Comparison of ENCODE assay signal across 30 cellular contexts in genomic region chr4:76253511-76253910, GRCh38. TPM values are rescaled to one million over a fixed set of nuclear protein-coding genes. Genes with fewer than 3 reads are reported as not detected.
"Had no signal": no experiment of that assay in that cellular context is flagged by ENCODE, and none has a peak within 500 bp of the region (broad histone marks: within the 10 kb centered on the region; RNA-seq: fewer than 3 reads in every experiment).

No MANE protein-coding gene starts in this region.

- H3K36me3 ChIP-seq: ascending aorta, cardiac muscle cell had no signal

- H3K4me1 ChIP-seq: ascending aorta had no signal

- H3K9me3 ChIP-seq: ascending aorta had no signal

- H3K27ac ChIP-seq: ascending aorta, cardiac muscle cell, VCaP had no signal

- H3K27me3 ChIP-seq: ascending aorta had no signal

- ATAC-seq: activated CD8-positive, alpha-beta memory T cell treated with anti-CD3 and anti-CD28 coated beads, Interleukin-2, amount 10 ng/mL, durations not matched to agents 7 days and 5 days; activated CD8-positive, alpha-beta T cell treated with anti-CD3 and anti-CD28 coated beads, Interleukin-2, amount 10 ng/mL, durations not matched to agents 7 days and 5 days; activated naive CD8-positive, alpha-beta T cell treated with anti-CD3 and anti-CD28 coated beads, Interleukin-2, amount 50 U/mL, for 24 hours had no signal

- H3K4me3 ChIP-seq: ascending aorta, cardiac muscle cell had no signal

- DNase-seq: activated B cell treated with CpG ODN at 0.5 μM for 24 hours; activated CD4-positive, alpha-beta memory T cell treated with anti-CD3 and anti-CD28 coated beads, Interleukin-2, amount 10 ng/mL, durations not matched to agents 7 days and 5 days; activated CD4-positive, alpha-beta T cell treated with anti-CD3 and anti-CD28 coated beads for 4 hours; activated CD4-positive, alpha-beta T cell treated with anti-CD3 and anti-CD28 coated beads, Interleukin-2, amount 10 ng/mL, durations not matched to agents 24 days and 14 days; activated CD4-positive, alpha-beta T cell treated with anti-CD3 and anti-CD28 coated beads, Interleukin-2, amount 50 U/mL, for 1 hour; activated CD4-positive, alpha-beta T cell treated with anti-CD3 and anti-CD28 coated beads, Interleukin-2, amount 50 U/mL, for 48 hours; activated CD4-positive, CD25-positive, alpha-beta regulatory T cell treated with anti-CD3 and anti-CD28 coated beads, Interleukin-2, amount 50 U/mL, for 72 hours; activated CD8-positive, alpha-beta memory T cell treated with anti-CD3 and anti-CD28 coated beads for 24 hours; activated CD8-positive, alpha-beta memory T cell treated with anti-CD3 and anti-CD28 coated beads, Interleukin-2, amount 10 ng/mL, durations not matched to agents 7 days and 5 days; activated CD8-positive, alpha-beta memory T cell treated with anti-CD3 and anti-CD28 coated beads, Interleukin-2, amount 50 U/mL, for 48 hours; activated CD8-positive, alpha-beta T cell treated with anti-CD3 and anti-CD28 coated beads, Interleukin-2, amount 10 ng/mL, durations not matched to agents 7 days and 5 days; activated effector memory CD4-positive, alpha-beta T cell treated with Interleukin-2 at 50 U/mL for 16 hours; activated gamma-delta T cell; activated naive CD4-positive, alpha-beta T cell treated with anti-CD3 and anti-CD28 coated beads, Interleukin-2, amount 10 ng/mL, durations not matched to agents 7 days and 5 days; activated naive CD4-positive, alpha-beta T cell treated with Interleukin-2 at 50 U/mL for 16 hours; activated naive CD8-positive, alpha-beta T cell treated with anti-CD3 and anti-CD28 coated beads, Interleukin-2, amount 10 ng/mL, durations not matched to agents 7 days and 5 days; activated naive CD8-positive, alpha-beta T cell treated with anti-CD3 and anti-CD28 coated beads, Interleukin-2, amount 50 U/mL, for 24 hours; activated T-cell treated with anti-CD3 and anti-CD28 coated beads, Interleukin-2, amount 50 U/mL, for 24 hours; activated T-cell treated with anti-CD3 and anti-CD28 coated beads, Interleukin-2, amount 50 U/mL, for 48 hours; amygdala; anterior cingulate cortex; caudate nucleus; cerebellar nuclear complex; T-helper 1 cell; T-helper 2 cell; T-helper 9 cell had no signal

RNA-seq across cellular contexts. Expression of gene FAM47E, which starts 2.0 kb away (rescaled TPM):
- total RNA-seq: activated B cell treated with CpG ODN at 0.5 μM for 24 hours; activated CD4-positive, alpha-beta memory T cell treated with anti-CD3 and anti-CD28 coated beads, Interleukin-2, amount 10 ng/mL, durations not matched to agents 7 days and 5 days; activated CD4-positive, alpha-beta T cell treated with anti-CD3 and anti-CD28 coated beads, Interleukin-2, amount 10 ng/mL, durations not matched to agents 24 days and 14 days; activated CD8-positive, alpha-beta T cell treated with anti-CD3 and anti-CD28 coated beads, Interleukin-2, amount 10 ng/mL, durations not matched to agents 7 days and 5 days; activated T-helper 2 cell treated with anti-CD3 and anti-CD28 coated beads, Interferon-gamma antibody, Interleukin-2, Interleukin-4, amounts not matched to agents 10 μg/mL and 5 μg/mL and 100 μg/mL, durations not matched to agents 14 hours and 24 hours and 36 hours; ascending aorta had no signal
